8 cellular contexts compared by ENCODE assay signal in genomic region chr20:44210422-44211176, GRCh38. TPM values are rescaled to one million over a fixed set of nuclear protein-coding genes. Genes with fewer than 3 reads are reported as not detected.
DNase-seq lines count a peak whose midpoint lies in the region; ATAC-seq, FAIRE-seq and TF ChIP-seq lines count a peak whose summit lies in the region.

Gene OSER1, minus strand, starts transcription at chr20:44210771. Its CDS starts 3,814 bp downstream, at chr20:44206957.

- H3K4me3 Mint-ChIP-seq in activated naive CD8-positive, alpha-beta T cell treated with anti-CD3 and anti-CD28 coated beads, Interleukin-2, amount 10 ng/mL, durations not matched to agents 7 days and 5 days = peak within 1 kb of the TSS; percentile 96

- H3K27me3 ChIP-seq in SU-DHL-6 (ENCODE audit: low read length) (no peaks in the 10 kb centered on the region), pancreas (no peaks in the 10 kb centered on the region), tibial artery (no peaks in the 10 kb centered on the region)

- H3K9me2 ChIP-seq in SU-DHL-6 (replicated peaks; ENCODE audit: insufficient read depth, low read length) = no peaks in the 10 kb centered on the region

- H3K27ac ChIP-seq in SU-DHL-6 (ENCODE audit: low read depth, low read length) = peak within 1 kb of the TSS; percentile 68
- peak within 1 kb of the TSS; percentile 81 to 98 (median 92) for H3K27ac ChIP-seq in pancreas
- peak within 1 kb of the TSS; percentile 96 to 99 for H3K27ac ChIP-seq in tibial artery

- intact Hi-C loops in Right ventricle myocardium inferior (cut with DNase I) (loop anchor here (10.0 kb wide), 1 partner anchor 474 kb away; no protein-coding TSS in a partner anchor), pancreas (cut with DNase I) (loop anchor here in 2 of 3 donors (10.0 kb wide), 3 partner anchors 104 to 404 kb away; partner anchors contain the start of gene FITM2 (in 1 of the 2)), tibial artery (cut with DNase I; ENCODE audit: low total_unique reads) (loop anchor here (10.0 kb wide), 3 partner anchors 314 to 674 kb away; partner anchors contain the start of genes SERINC3 and YWHAB)

- H3K79me2 ChIP-seq in SU-DHL-6 (ENCODE audit: insufficient read depth, low read length) = peaks cover 39% of the 10 kb centered on the region

- FAIRE-seq in pancreas (lab: Jason Lieb, UNC) = peak; percentile 37

- H3F3A ChIP-seq in SU-DHL-6 (ENCODE audit: insufficient read depth) = peaks cover 5% of the 10 kb centered on the region; the same call in 1 of the 2 replicates

- peaks cover 23% of the 10 kb centered on the region for H4K20me1 ChIP-seq in SU-DHL-6 (ENCODE audit: low read depth, low read length)

- DNase-seq in NCI-H128 (lab: John Stamatoyannopoulos, UW; ENCODE audit: unreplicated experiment) (peak; percentile 91), Right ventricle myocardium inferior (ENCODE audit: missing footprints) (peak; percentile 97), pancreas (peak; percentile 96 to 99 (median 98)), tibial artery (peak; percentile 98 to 99)
- peak; percentile 99 for DNase-seq in activated naive CD8-positive, alpha-beta T cell treated with anti-CD3 and anti-CD28 coated beads, Interleukin-2, amount 10 ng/mL, durations not matched to agents 7 days and 5 days

- peaks cover 42% of the 10 kb centered on the region for H3K4me1 Mint-ChIP-seq in activated naive CD8-positive, alpha-beta T cell treated with anti-CD3 and anti-CD28 coated beads, Interleukin-2, amount 10 ng/mL, durations not matched to agents 7 days and 5 days

- TF ChIP-seq POLR2A in GM10847 (IDR thresholded peaks at IDR 0.05; ENCODE audit: extremely low read depth, insufficient read length) = peak; percentile 43

- peak within 1 kb of the TSS; percentile 93 for H3K9ac ChIP-seq in SU-DHL-6 (ENCODE audit: low read length)

- no peaks in the 10 kb centered on the region for H3K27me3 Mint-ChIP-seq in activated naive CD8-positive, alpha-beta T cell treated with anti-CD3 and anti-CD28 coated beads, Interleukin-2, amount 10 ng/mL, durations not matched to agents 7 days and 5 days

- H2AFZ ChIP-seq in SU-DHL-6 (ENCODE audit: low read depth, low read length, severe bottlenecking) = peak within 1 kb of the TSS; percentile 96

- no peaks in the 10 kb centered on the region for H3K9me3 Mint-ChIP-seq in activated naive CD8-positive, alpha-beta T cell treated with anti-CD3 and anti-CD28 coated beads, Interleukin-2, amount 10 ng/mL, durations not matched to agents 7 days and 5 days

- TF ChIP-seq CTCF in SU-DHL-6 (IDR thresholded peaks at IDR 0.05; ENCODE audit: insufficient read depth, low read length, poor library complexity, severe bottlenecking) (no peak), pancreas (IDR thresholded peaks at IDR 0.05) (no peak), tibial artery (IDR thresholded peaks at IDR 0.05) (no peak)

- H3K4me3 ChIP-seq in SU-DHL-6 (ENCODE audit: insufficient read depth, low read length, poor library complexity, severe bottlenecking) = peak within 1 kb of the TSS; percentile 97
- H3K4me3 ChIP-seq in pancreas = peak within 1 kb of the TSS; percentile 49 to 94 (median 87)
- peak within 1 kb of the TSS; percentile 78 to 98 for H3K4me3 ChIP-seq in tibial artery

- ATAC-seq in HG02678 (IDR thresholded peaks at IDR 0.05; ENCODE audit: unreplicated experiment) (peak; percentile 86), Right ventricle myocardium inferior (peak; percentile 95), pancreas (peak; percentile 89 to 96 (median 93))
- peak; percentile 86 for ATAC-seq in activated naive CD8-positive, alpha-beta T cell treated with anti-CD3 and anti-CD28 coated beads, Interleukin-2, amount 10 ng/mL, durations not matched to agents 7 days and 5 days (ENCODE audit: low read depth)

- 0% methylated on average over 61 to 78 of the region's 78 CpGs for WGBS in pancreas, 2 donors

- H3K36me3 Mint-ChIP-seq in activated naive CD8-positive, alpha-beta T cell treated with anti-CD3 and anti-CD28 coated beads, Interleukin-2, amount 10 ng/mL, durations not matched to agents 7 days and 5 days = peaks cover 7% of the 10 kb centered on the region

- H3K27ac Mint-ChIP-seq in activated naive CD8-positive, alpha-beta T cell treated with anti-CD3 and anti-CD28 coated beads, Interleukin-2, amount 10 ng/mL, durations not matched to agents 7 days and 5 days = peak within 1 kb of the TSS; percentile 96

- H3K36me3 ChIP-seq in SU-DHL-6 (ENCODE audit: low read length) = peaks cover 4% of the 10 kb centered on the region; the same call in 1 of the 2 replicates
- H3K36me3 ChIP-seq in pancreas = no peaks in the 10 kb centered on the region
- H3K36me3 ChIP-seq in tibial artery = peaks cover 5 to 11% (median 5%) of the 10 kb centered on the region in 3 donors

- peaks cover 17 to 32% (median 30%) of the 10 kb centered on the region in 3 donors for H3K4me1 ChIP-seq in pancreas
- H3K4me1 ChIP-seq in tibial artery = peaks cover 0 to 52% (median 32%) of the 10 kb centered on the region in 4 donors

- H3K9me3 ChIP-seq in SU-DHL-6 (ENCODE audit: insufficient read depth, low read length) = no peaks in the 10 kb centered on the region
- no peaks in the 10 kb centered on the region for H3K9me3 ChIP-seq in pancreas
- H3K9me3 ChIP-seq in tibial artery = no peaks in the 10 kb centered on the region

- POLR2A ChIA-PET in activated naive CD8-positive, alpha-beta T cell treated with anti-CD3 and anti-CD28 coated beads, Interleukin-2, amount 10 ng/mL, durations not matched to agents 7 days and 5 days (lab: Charles Lee) = interaction anchor here (0.9 to 1.4 kb wide), 4 partner anchors 8 to 753 kb away, joined by 3 to 7 read pairs (median 4); no protein-coding TSS in a partner anchor

- peak within 1 kb of the TSS; percentile 96 for H3K4me2 ChIP-seq in SU-DHL-6 (ENCODE audit: low read depth, low read length, poor library complexity, severe bottlenecking)

RNA-seq across cellular contexts. Expression of gene OSER1, which starts in this region (rescaled TPM):
- 10 to 100 TPM; 29.8 to 30.5 TPM for total RNA-seq in activated naive CD8-positive, alpha-beta T cell treated with anti-CD3 and anti-CD28 coated beads, Interleukin-2, amount 10 ng/mL, durations not matched to agents 7 days and 5 days
- total RNA-seq in Right ventricle myocardium inferior (32.1 TPM), pancreas (10 to 100 TPM in 4 of 6 donors, 1 to 10 TPM in 2; 8.0 to 13.5 (median 11.1) TPM)
- polyA plus RNA-seq in pancreas = 10 to 100 TPM in 1 of 2 donors, 1 to 10 TPM in 1; 8.5 to 17.6 TPM

Comparison
In these comparisons a context has a peak if more than half of its experiments do, and no peak if none do; other contexts are left out.
1. Peak in every context shown above with its lines: DNase-seq, ATAC-seq, H3K4me3 ChIP-seq and H3K27ac ChIP-seq.